12 cellular contexts compared by ENCODE assay signal in the genomic region with DNA sequence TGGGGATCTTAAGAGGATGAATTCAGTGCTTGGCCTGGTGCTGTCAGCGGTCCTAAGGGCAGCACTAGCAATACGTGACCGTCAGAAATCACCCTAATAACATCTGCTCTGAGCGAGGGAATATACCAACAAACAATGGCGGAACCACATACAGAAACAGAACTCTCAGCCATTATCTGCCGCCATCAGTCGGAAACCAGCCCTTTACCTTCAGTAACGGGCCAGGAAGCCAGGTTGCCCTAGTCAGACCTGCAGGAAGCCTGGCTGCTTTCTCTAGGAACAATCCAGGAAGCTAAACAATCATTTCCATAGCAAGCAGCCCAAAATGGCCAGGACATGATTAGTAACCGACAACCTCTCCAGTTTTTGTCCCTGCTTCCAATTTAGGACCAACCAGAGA. TPM values are rescaled to one million over a fixed set of nuclear protein-coding genes. Genes with fewer than 3 reads are reported as not detected.
DNase-seq lines count a peak whose midpoint lies in the region; ATAC-seq and TF ChIP-seq lines count a peak whose summit lies in the region.
"Had no signal": no experiment of that assay in that cellular context is flagged by ENCODE, and none has a peak within 500 bp of the region (broad histone marks: within the 10 kb centered on the region; RNA-seq: fewer than 3 reads in every experiment).

No MANE protein-coding gene starts in this region.

- TF ChIP-seq CTCF in RWPE2 (IDR thresholded peaks at IDR 0.05; ENCODE audit: poor library complexity, severe bottlenecking) (no peak), endodermal cell (conservative IDR thresholded peaks at IDR 0.05) (no peak), gastrocnemius medialis (IDR thresholded peaks at IDR 0.05 in 4 of 5, conservative IDR thresholded peaks at IDR 0.05 in 1 of 5) (no peak)

- no peak for DNase-seq in activated naive CD4-positive, alpha-beta T cell treated with anti-CD3 and anti-CD28 coated beads, Interleukin-2, amount 10 ng/mL, durations not matched to agents 7 days and 5 days
- no peak for DNase-seq in activated naive CD4-positive, alpha-beta T cell treated with anti-CD3 and anti-CD28 coated beads for 36 hours
- DNase-seq in RWPE2 (ENCODE audit: low spot score) (no peak), endodermal cell (no peak), NCI-H2107 treated with DMSO at 0.1 percent for 48 hours (lab: John Stamatoyannopoulos, UW; ENCODE audit: unreplicated experiment) (no peak), EL (no peak), gastrocnemius medialis (no peak)
- DNase-seq: activated effector memory CD4-positive, alpha-beta T cell treated with Interleukin-2 at 50 U/mL for 16 hours; colonic mucosa; lower lobe of right lung; NCI-H2107 had no signal

- H3K9me3 ChIP-seq in RWPE2 (ENCODE audit: severe bottlenecking) (no peaks in the 10 kb centered on the region), endodermal cell (ENCODE audit: control insufficient read depth, low read length) (no peaks in the 10 kb centered on the region), gastrocnemius medialis (no peaks in the 10 kb centered on the region)
- H3K9me3 ChIP-seq: colonic mucosa, lower lobe of right lung had no signal

- H3K27me3 ChIP-seq in RWPE2 (ENCODE audit: insufficient read depth, poor library complexity, severe bottlenecking) (no peaks in the 10 kb centered on the region), endodermal cell (ENCODE audit: control insufficient read depth, insufficient read depth, low read length, poor library complexity, severe bottlenecking) (no peaks in the 10 kb centered on the region), gastrocnemius medialis (no peaks in the 10 kb centered on the region)
- H3K27me3 ChIP-seq: colonic mucosa had no signal

- H3K4me1 ChIP-seq in RWPE2 (ENCODE audit: insufficient read depth, poor library complexity, severe bottlenecking) (peaks cover 60% of the 10 kb centered on the region), endodermal cell (ENCODE audit: control insufficient read depth, insufficient read depth, low read length) (peaks cover 10% of the 10 kb centered on the region), gastrocnemius medialis (peaks cover 6 to 10% of the 10 kb centered on the region in 2 donors)

- H3K27ac ChIP-seq in RWPE2 (ENCODE audit: poor library complexity, severe bottlenecking) (peak overlapping the region; percentile 100), endodermal cell (ENCODE audit: low read depth, low read length) (no peak overlapping the region), skin epidermis (peak overlapping the region in 14 of 21 experiments; percentile 14 to 86 (median 48)), gastrocnemius medialis (no peak overlapping the region)
- H3K27ac ChIP-seq: colonic mucosa, lower lobe of right lung had no signal

- no peak for ATAC-seq in RWPE2 (ENCODE audit: low read depth)
- ATAC-seq in gastrocnemius medialis = no peak
- ATAC-seq: lower lobe of right lung had no signal

- in situ Hi-C loops in gastrocnemius medialis (cut with MboI; ENCODE audit: low sequenced_read_pairs in 4 of 4) = no loop called here

- CTCF ChIA-PET in activated naive CD4-positive, alpha-beta T cell treated with anti-CD3 and anti-CD28 coated beads, Interleukin-2, amount 10 ng/mL, durations not matched to agents 7 days and 5 days (lab: Charles Lee) = no interaction called here
- CTCF ChIA-PET in activated naive CD4-positive, alpha-beta T cell treated with anti-CD3 and anti-CD28 coated beads for 36 hours (lab: Charles Lee) = interaction anchor here (1.2 to 1.3 kb wide), 2 partner anchors 39 to 40 kb away, joined by 3 to 4 read pairs; no protein-coding TSS in a partner anchor

- H3K27me3 Mint-ChIP-seq in activated naive CD4-positive, alpha-beta T cell treated with anti-CD3 and anti-CD28 coated beads, Interleukin-2, amount 10 ng/mL, durations not matched to agents 7 days and 5 days = no peaks in the 10 kb centered on the region
- H3K27me3 Mint-ChIP-seq in activated naive CD4-positive, alpha-beta T cell treated with anti-CD3 and anti-CD28 coated beads for 36 hours (ENCODE audit: low read depth) = no peaks in the 10 kb centered on the region
- no peaks in the 10 kb centered on the region for H3K27me3 Mint-ChIP-seq in endodermal cell (ENCODE audit: insufficient read depth)

- WGBS in endodermal cell (ENCODE audit: insufficient coverage in 1 of 2, insufficient read length in 1 of 2), 2 experiments = 96 to 100% methylated on average over 5 to 9 of the region's 9 CpGs

- no peak overlapping the region for H3K4me3 Mint-ChIP-seq in activated naive CD4-positive, alpha-beta T cell treated with anti-CD3 and anti-CD28 coated beads, Interleukin-2, amount 10 ng/mL, durations not matched to agents 7 days and 5 days
- no peak overlapping the region for H3K4me3 Mint-ChIP-seq in activated naive CD4-positive, alpha-beta T cell treated with anti-CD3 and anti-CD28 coated beads for 36 hours
- H3K4me3 Mint-ChIP-seq in endodermal cell = no peak overlapping the region

- intact Hi-C loops in activated naive CD4-positive, alpha-beta T cell treated with anti-CD3 and anti-CD28 coated beads for 36 hours (cut with micrococcal nuclease) = no loop called here
- intact Hi-C loops in gastrocnemius medialis (cut with DNase I; ENCODE audit: low total_unique reads) = no loop called here

- H3K4me3 ChIP-seq in RWPE2 (ENCODE audit: severe bottlenecking) (no peak overlapping the region), endodermal cell (ENCODE audit: low read length) (no peak overlapping the region), skin epidermis (no peak overlapping the region), gastrocnemius medialis (no peak overlapping the region)
- H3K4me3 ChIP-seq: colonic mucosa, lower lobe of right lung had no signal

- H3K36me3 ChIP-seq in RWPE2 (ENCODE audit: low read depth) = peaks cover 97% of the 10 kb centered on the region
- H3K36me3 ChIP-seq in endodermal cell (ENCODE audit: control insufficient read depth, insufficient read depth, low read length) = peaks cover 43% of the 10 kb centered on the region
- H3K36me3 ChIP-seq in gastrocnemius medialis = peaks cover 0 to 7% of the 10 kb centered on the region in 2 donors

- no peaks in the 10 kb centered on the region for H3K9me3 Mint-ChIP-seq in activated naive CD4-positive, alpha-beta T cell treated with anti-CD3 and anti-CD28 coated beads, Interleukin-2, amount 10 ng/mL, durations not matched to agents 7 days and 5 days
- no peaks in the 10 kb centered on the region for H3K9me3 Mint-ChIP-seq in activated naive CD4-positive, alpha-beta T cell treated with anti-CD3 and anti-CD28 coated beads for 36 hours
- no peaks in the 10 kb centered on the region for H3K9me3 Mint-ChIP-seq in endodermal cell

- H3K36me3 Mint-ChIP-seq in activated naive CD4-positive, alpha-beta T cell treated with anti-CD3 and anti-CD28 coated beads, Interleukin-2, amount 10 ng/mL, durations not matched to agents 7 days and 5 days = peaks cover 57% of the 10 kb centered on the region
- peaks cover 52% of the 10 kb centered on the region for H3K36me3 Mint-ChIP-seq in activated naive CD4-positive, alpha-beta T cell treated with anti-CD3 and anti-CD28 coated beads for 36 hours (ENCODE audit: low read depth)
- peaks cover 39% of the 10 kb centered on the region for H3K36me3 Mint-ChIP-seq in endodermal cell (ENCODE audit: low read depth)

- H3K4me1 Mint-ChIP-seq in activated naive CD4-positive, alpha-beta T cell treated with anti-CD3 and anti-CD28 coated beads, Interleukin-2, amount 10 ng/mL, durations not matched to agents 7 days and 5 days = peaks cover 66% of the 10 kb centered on the region
- H3K4me1 Mint-ChIP-seq in activated naive CD4-positive, alpha-beta T cell treated with anti-CD3 and anti-CD28 coated beads for 36 hours (ENCODE audit: low read depth) = peaks cover 50% of the 10 kb centered on the region
- H3K4me1 Mint-ChIP-seq in endodermal cell = peaks cover 47% of the 10 kb centered on the region

- H3K27ac Mint-ChIP-seq in activated naive CD4-positive, alpha-beta T cell treated with anti-CD3 and anti-CD28 coated beads, Interleukin-2, amount 10 ng/mL, durations not matched to agents 7 days and 5 days = peak overlapping the region; percentile 83
- no peak overlapping the region for H3K27ac Mint-ChIP-seq in activated naive CD4-positive, alpha-beta T cell treated with anti-CD3 and anti-CD28 coated beads for 36 hours
- peak overlapping the region; percentile 1 for H3K27ac Mint-ChIP-seq in endodermal cell

- no peak for TF ChIP-seq POLR2A in gastrocnemius medialis (IDR thresholded peaks at IDR 0.05)

- H3K9ac ChIP-seq in endodermal cell (ENCODE audit: extremely low read depth, low read length, poor library complexity, severe bottlenecking) = no peak overlapping the region

RNA-seq across cellular contexts. Expression of a gene that starts 5.6 kb away (rescaled TPM):
- total RNA-seq in activated naive CD4-positive, alpha-beta T cell treated with anti-CD3 and anti-CD28 coated beads for 36 hours = 10 to 100 TPM; 59.6 to 60.4 TPM
- total RNA-seq in endodermal cell = 10 to 100 TPM; 46.6 to 65.1 TPM
- polyA plus RNA-seq in endodermal cell (2013, experiment 1 of 2) = 52.4 TPM
- 53.2 TPM for polyA plus RNA-seq in endodermal cell (2013, experiment 2 of 2)
- total RNA-seq in gastrocnemius medialis = 1 to 10 TPM in 3 of 4 donors, under 1 TPM in 1; 0.71 to 2.2 (median 1.8) TPM

RNA-seq across cellular contexts. Expression of a gene that starts 29.7 kb away (rescaled TPM):
- total RNA-seq in activated naive CD4-positive, alpha-beta T cell treated with anti-CD3 and anti-CD28 coated beads for 36 hours = under 1 TPM; 0.40 to 0.43 TPM
- total RNA-seq in endodermal cell = 10 to 100 TPM; 11.2 to 12.5 TPM
- polyA plus RNA-seq in endodermal cell (2013, experiment 1 of 2) = 9.8 TPM
- polyA plus RNA-seq in endodermal cell (2013, experiment 2 of 2) = 9.0 TPM
- 1 to 10 TPM in 3 of 4 donors, under 1 TPM in 1; 0.71 to 4.0 (median 3.3) TPM for total RNA-seq in gastrocnemius medialis

RNA-seq across cellular contexts. Expression of a gene that starts 37.1 kb away (rescaled TPM):
- under 1 TPM; 0.10 TPM for total RNA-seq in activated naive CD4-positive, alpha-beta T cell treated with anti-CD3 and anti-CD28 coated beads for 36 hours
- total RNA-seq in endodermal cell (1 to 10 TPM in 1 of 2 donors, under 1 TPM in 1; 0.93 to 2.2 TPM), gastrocnemius medialis (1 to 10 TPM; 2.0 to 8.6 (median 3.4) TPM)
- 3.5 TPM for polyA plus RNA-seq in endodermal cell (2013, experiment 1 of 2)
- polyA plus RNA-seq in endodermal cell (2013, experiment 2 of 2) = 3.0 TPM

RNA-seq across cellular contexts. Expression of a gene that starts 50.0 kb away (rescaled TPM):
- total RNA-seq in activated naive CD4-positive, alpha-beta T cell treated with anti-CD3 and anti-CD28 coated beads for 36 hours = 10 to 100 TPM; 11.3 to 15.3 TPM
- total RNA-seq in endodermal cell = 1 to 10 TPM in 1 of 2 donors, under 1 TPM in 1; 0.27 to 3.3 TPM
- 0.25 TPM for polyA plus RNA-seq in endodermal cell (2013, experiment 1 of 2)
- polyA plus RNA-seq in endodermal cell (2013, experiment 2 of 2) = 0.08 TPM
- total RNA-seq in gastrocnemius medialis = under 1 TPM; 0.07 to 0.61 (median 0.26) TPM

Comparison
In these comparisons a context has a peak if more than half of its experiments do, and no peak if none do; other contexts are left out.
1. H3K27ac ChIP-seq: peak in RWPE2 (single experiment) and skin epidermis (14 of 21); none in endodermal cell (single experiment) and gastrocnemius medialis (0 of 4).
2. RNA of a gene that starts 5.6 kb away (total RNA-seq): 46.6 to 65.1 TPM in endodermal cell and 59.6 to 60.4 TPM in activated naive CD4-positive, alpha-beta T cell treated with anti-CD3 and anti-CD28 coated beads for 36 hours; 0.71 to 2.2 TPM in gastrocnemius medialis; every median in the first group is over 10 times any median in the second.